19 cellular contexts compared by ENCODE assay signal in genomic region chr1:111252786-111253185, GRCh38. TPM values are rescaled to one million over a fixed set of nuclear protein-coding genes. Genes with fewer than 3 reads are reported as not detected.
DNase-seq lines count a peak whose midpoint lies in the region; ATAC-seq and TF ChIP-seq lines count a peak whose summit lies in the region.
"Had no signal": no experiment of that assay in that cellular context is flagged by ENCODE, and none has a peak within 500 bp of the region (broad histone marks: within the 10 kb centered on the region; RNA-seq: fewer than 3 reads in every experiment).

No MANE protein-coding gene starts in this region.

- peaks cover 0 to 3% (median 0%) of the 10 kb centered on the region in 5 donors for H3K36me3 Mint-ChIP-seq in naive thymus-derived CD4-positive, alpha-beta T cell
- H3K36me3 Mint-ChIP-seq: IgD-negative memory B cell had no signal

- ATAC-seq in naive thymus-derived CD4-positive, alpha-beta T cell, result no peak
- no peak for ATAC-seq in HG02759 (IDR thresholded peaks at IDR 0.05; ENCODE audit: unreplicated experiment)
- ATAC-seq: GM23338, HepG2 had no signal

- H3K9me3 ChIP-seq in naive thymus-derived CD4-positive, alpha-beta T cell (ENCODE audit: control insufficient read depth in 2 of 3, low read length in 3 of 3), result no peaks in the 10 kb centered on the region

- H3K27ac ChIP-seq in naive thymus-derived CD4-positive, alpha-beta T cell (ENCODE audit: low read depth, low read length), result no peak overlapping the region
- H3K27ac ChIP-seq: C4-2B had no signal

- no peaks in the 10 kb centered on the region for H3K27me3 ChIP-seq in naive thymus-derived CD4-positive, alpha-beta T cell (ENCODE audit: control insufficient read depth in 2 of 2, insufficient read depth in 2 of 2, low read length in 2 of 2)

- POLR2A ChIA-PET in naive thymus-derived CD4-positive, alpha-beta T cell (lab: Charles Lee), result interaction anchor here (0.8 to 2.2 kb wide), 2 partner anchors 27 to 30 kb away, joined by 4 to 11 read pairs; no protein-coding TSS in a partner anchor

- no peak overlapping the region for H3K4me3 ChIP-seq in epithelial cell of proximal tubule (ENCODE audit: low read depth, low read length)
- H3K4me3 ChIP-seq in naive thymus-derived CD4-positive, alpha-beta T cell (ENCODE audit: low read length), result no peak overlapping the region
- H3K4me3 ChIP-seq: GM23338 had no signal

- no peak for TF ChIP-seq CTCF in epithelial cell of proximal tubule (conservative IDR thresholded peaks at IDR 0.05; ENCODE audit: low read depth, low read length)

- peaks cover 4 to 10% of the 10 kb centered on the region in 2 donors for H3K4me1 ChIP-seq in naive thymus-derived CD4-positive, alpha-beta T cell (ENCODE audit: control insufficient read depth in 2 of 2, insufficient read depth in 2 of 2, low read length in 2 of 2)

- no peaks in the 10 kb centered on the region for H3K9me3 Mint-ChIP-seq in naive thymus-derived CD4-positive, alpha-beta T cell
- H3K9me3 Mint-ChIP-seq: CD4-positive, alpha-beta T cell; GM23338; HFFc6; IgD-negative memory B cell had no signal

- CTCF ChIA-PET in naive thymus-derived CD4-positive, alpha-beta T cell (lab: Charles Lee), result interaction anchor here (1.4 kb wide), 1 partner anchor 147 kb away, joined by 4 read pairs; no protein-coding TSS in a partner anchor

- DNase-seq in epithelial cell of proximal tubule (ENCODE audit: low read depth) (peak; percentile 73), medulla oblongata (ENCODE audit: extremely low spot score) (peak; percentile 52), superior temporal gyrus (ENCODE audit: extremely low spot score) (peak; percentile 33), hypothalamus (lab: John Stamatoyannopoulos, UW) (no peak)
- no peak for DNase-seq in naive thymus-derived CD4-positive, alpha-beta T cell
- DNase-seq: AML-193; Calu3; CD4-positive, alpha-beta T cell; DMS79 treated with DMSO at 0.1 percent for 48 hours; GF-D8; HCEC 1CT; HFFc6; KBM-7 had no signal

- H3K27me3 Mint-ChIP-seq in naive thymus-derived CD4-positive, alpha-beta T cell, result peaks cover 0 to 8% (median 0%) of the 10 kb centered on the region in 5 donors
- H3K27me3 Mint-ChIP-seq: CD4-positive, alpha-beta T cell had no signal

- H3K36me3 ChIP-seq in naive thymus-derived CD4-positive, alpha-beta T cell (ENCODE audit: control insufficient read depth in 2 of 3, insufficient read depth in 3 of 3, low read length in 3 of 3), result no peaks in the 10 kb centered on the region

- H3K27ac Mint-ChIP-seq in naive thymus-derived CD4-positive, alpha-beta T cell, result peak overlapping the region in 3 of 9 donors; percentile 37 to 60 (median 51)
- H3K27ac Mint-ChIP-seq: GM23338, HFFc6, IgD-negative memory B cell had no signal

- H3K4me1 Mint-ChIP-seq in naive thymus-derived CD4-positive, alpha-beta T cell, result peaks cover 9 to 46% (median 39%) of the 10 kb centered on the region in 7 donors
- H3K4me1 Mint-ChIP-seq: GM23338, IgD-negative memory B cell had no signal

- no peak overlapping the region for H3K4me3 Mint-ChIP-seq in naive thymus-derived CD4-positive, alpha-beta T cell
- H3K4me3 Mint-ChIP-seq: CD4-positive, alpha-beta T cell; GM23338; HFFc6 had no signal

- intact Hi-C loops in naive thymus-derived CD4-positive, alpha-beta T cell (cut with micrococcal nuclease), result no loop called here

RNA-seq across cellular contexts. Expression of gene CHI3L2, which starts 25.3 kb away (rescaled TPM):
- total RNA-seq in epithelial cell of proximal tubule, result not detected in 2 replicates
- 10 to 100 TPM in 3 of 5 experiments, 1 to 10 TPM in 2; 7.0 to 38.0 (median 18.8) TPM for total RNA-seq in naive thymus-derived CD4-positive, alpha-beta T cell
- polyA plus RNA-seq in naive thymus-derived CD4-positive, alpha-beta T cell, result 100 to 1,000 TPM; 126 to 136 TPM
- total RNA-seq: GM23338 had no signal

RNA-seq across cellular contexts. Expression of gene CHIA, which starts 37.9 kb away (rescaled TPM):
- total RNA-seq in epithelial cell of proximal tubule, result not detected in 2 replicates
- total RNA-seq in naive thymus-derived CD4-positive, alpha-beta T cell, result not detected
- not detected for polyA plus RNA-seq in naive thymus-derived CD4-positive, alpha-beta T cell
- total RNA-seq: Calu3; CD4-positive, alpha-beta T cell; GM23338; HepG2; HFFc6 had no signal
- polyA plus RNA-seq: BJ, GM23338, HepG2 had no signal

RNA-seq across cellular contexts. Expression of gene DENND2D, which starts 52.3 kb away (rescaled TPM):
- 8.1 and 14.8 TPM in 2 replicates for total RNA-seq in epithelial cell of proximal tubule
- total RNA-seq in naive thymus-derived CD4-positive, alpha-beta T cell, result 100 to 1,000 TPM; 122 to 328 (median 288) TPM
- 100 to 1,000 TPM; 192 to 421 TPM for polyA plus RNA-seq in naive thymus-derived CD4-positive, alpha-beta T cell
- polyA plus RNA-seq: HepG2 had no signal

Comparison
In these comparisons a context has a peak if more than half of its experiments do, and no peak if none do; other contexts are left out.
1. DNase-seq: peak in epithelial cell of proximal tubule (single experiment), medulla oblongata (single experiment) and superior temporal gyrus (single experiment); none in naive thymus-derived CD4-positive, alpha-beta T cell (0 of 9) and hypothalamus (0 of 51).